Comparison of ENCODE assay signal across 10 cellular contexts in the genomic region with DNA sequence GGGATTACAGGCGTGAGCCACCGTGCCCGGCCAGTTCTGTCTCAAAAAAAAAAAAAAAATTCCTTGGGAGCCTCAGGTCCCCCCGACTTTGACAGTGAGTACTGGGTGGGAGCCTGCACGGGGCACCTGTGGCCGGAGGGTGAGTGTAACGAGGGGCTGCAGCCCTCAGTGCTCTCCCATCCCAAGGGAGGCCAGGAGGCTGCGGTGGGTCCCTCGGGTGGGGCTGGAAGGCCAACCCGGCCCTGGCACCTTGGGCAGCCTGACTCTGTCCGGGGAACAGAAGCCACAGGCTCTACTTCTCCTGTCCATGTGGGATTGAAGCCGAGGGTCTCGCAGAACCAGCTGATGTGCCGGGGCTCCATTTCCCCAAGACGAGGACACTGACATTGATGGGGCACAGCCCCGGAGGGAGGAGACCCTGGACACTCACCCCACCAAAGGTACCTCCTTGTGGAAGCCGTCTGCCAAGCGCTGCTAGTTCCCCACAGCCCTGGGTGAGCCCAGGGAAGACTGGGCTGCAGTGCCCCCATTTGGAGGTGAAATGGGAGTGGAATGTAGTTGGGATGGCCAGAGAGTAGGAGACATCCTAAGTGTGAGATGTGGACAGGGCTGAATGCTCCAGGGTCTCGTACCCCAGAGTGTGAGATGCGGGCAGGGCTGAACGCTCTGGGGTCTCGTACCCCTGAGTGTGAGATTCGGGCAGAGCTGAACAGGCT. TPM values are rescaled to one million over a fixed set of nuclear protein-coding genes. Genes with fewer than 3 reads are reported as not detected.
DNase-seq lines count a peak whose midpoint lies in the region; TF ChIP-seq lines count a peak whose summit lies in the region.
"Had no signal": no experiment of that assay in that cellular context is flagged by ENCODE, and none has a peak within 500 bp of the region (broad histone marks: within the 10 kb centered on the region; RNA-seq: fewer than 3 reads in every experiment).

No MANE protein-coding gene starts in this region.

- no peak overlapping the region for H3K9ac ChIP-seq in H9 (ENCODE audit: extremely low read depth, insufficient read length, low read length)
- H3K9ac ChIP-seq: BLaER1 treated with 17β-estradiol and CSF1 and Interleukin-3, amounts not matched to agents 10 nM and 100 nM; KMS-11; neural progenitor cell had no signal

- no peak overlapping the region for H4K5ac ChIP-seq in H9 (ENCODE audit: insufficient read length, low read depth, low read length)

- H3K9me3 ChIP-seq in H9 (ENCODE audit: control insufficient read depth, low read depth, low read length), result no peaks in the 10 kb centered on the region
- H3K9me3 ChIP-seq: BLaER1 treated with 17β-estradiol and CSF1 and Interleukin-3, amounts not matched to agents 10 nM and 100 nM; esophagus squamous epithelium had no signal

- H3K23ac ChIP-seq in H9 (ENCODE audit: insufficient read length, low read depth, low read length), result no peak overlapping the region

- H2BK120ac ChIP-seq in H9 (ENCODE audit: low read depth, low read length, poor library complexity, severe bottlenecking), result no peak overlapping the region

- H3T11ph ChIP-seq in H9 (ENCODE audit: low read length), result no peak overlapping the region

- no peaks in the 10 kb centered on the region for H3K79me1 ChIP-seq in H9 (ENCODE audit: insufficient read depth, low read depth, low read length, poor library complexity, severe bottlenecking)

- no peak overlapping the region for H3K27ac ChIP-seq in H9 (ENCODE audit: insufficient read length, low read depth, low read length)
- H3K27ac ChIP-seq: BLaER1 treated with 17β-estradiol and CSF1 and Interleukin-3, amounts not matched to agents 10 nM and 100 nM; esophagus squamous epithelium; KMS-11; neural progenitor cell had no signal

- H2AFZ ChIP-seq in H9 (ENCODE audit: low read length), result no peak overlapping the region
- H2AFZ ChIP-seq: neural progenitor cell had no signal

- DNase-seq in H9, result no peak
- no peak for DNase-seq in activated CD4-positive, alpha-beta T cell treated with anti-CD3 and anti-CD28 coated beads, Interleukin-2, amount 50 U/mL, for 48 hours
- no peak for DNase-seq in activated CD4-positive, alpha-beta T cell treated with anti-CD3 and anti-CD28 coated beads, Interleukin-2, amount 10 ng/mL, durations not matched to agents 24 days and 14 days
- DNase-seq: activated naive CD8-positive, alpha-beta T cell treated with anti-CD3 and anti-CD28 coated beads, Interleukin-2, amount 10 ng/mL, durations not matched to agents 7 days and 5 days; esophagus squamous epithelium; SIG-M5 had no signal

- no peak overlapping the region for H4K91ac ChIP-seq in H9 (ENCODE audit: insufficient read length, low read depth, low read length)

- H3K79me2 ChIP-seq in H9 (ENCODE audit: insufficient read depth, low read length), result no peaks in the 10 kb centered on the region

- H3K36me3 Mint-ChIP-seq in H9 (ENCODE audit: insufficient read depth in 1 of 3, low read depth in 3 of 3) (no peaks in the 10 kb centered on the region), brain (no peaks in the 10 kb centered on the region)
- H3K36me3 Mint-ChIP-seq in activated CD4-positive, alpha-beta T cell treated with anti-CD3 and anti-CD28 coated beads, Interleukin-2, amount 10 ng/mL, durations not matched to agents 24 days and 14 days (ENCODE audit: low read depth), result no peaks in the 10 kb centered on the region
- H3K36me3 Mint-ChIP-seq: activated naive CD8-positive, alpha-beta T cell treated with anti-CD3 and anti-CD28 coated beads, Interleukin-2, amount 10 ng/mL, durations not matched to agents 7 days and 5 days had no signal

- H3K4me1 Mint-ChIP-seq in H9 (0 out of 4 replicates have a peak, but pooled peaks cover 0 to 2% of the 10 kb centered on the region in 2 experiments), brain (peaks cover 17% of the 10 kb centered on the region)
- no peaks in the 10 kb centered on the region for H3K4me1 Mint-ChIP-seq in activated CD4-positive, alpha-beta T cell treated with anti-CD3 and anti-CD28 coated beads, Interleukin-2, amount 10 ng/mL, durations not matched to agents 24 days and 14 days
- H3K4me1 Mint-ChIP-seq: activated naive CD8-positive, alpha-beta T cell treated with anti-CD3 and anti-CD28 coated beads, Interleukin-2, amount 10 ng/mL, durations not matched to agents 7 days and 5 days had no signal

- no peak overlapping the region for H2BK20ac ChIP-seq in H9 (ENCODE audit: low read depth, low read length, poor library complexity, severe bottlenecking)

- WGBS in H9 (ENCODE audit: extremely low coverage, insufficient read length, low lambda C conversion rate), result no CpG with 5 or more reads among the region's 23 CpGs

- H3K4ac ChIP-seq in H9 (ENCODE audit: low read depth, low read length), result no peak overlapping the region

- intact Hi-C loops in activated CD4-positive, alpha-beta T cell treated with anti-CD3 and anti-CD28 coated beads, Interleukin-2, amount 10 ng/mL, durations not matched to agents 24 days and 14 days (cut with micrococcal nuclease), result no loop called here

- H3K4me3 Mint-ChIP-seq in H9 (no peak overlapping the region; a peak in 1 of 5 replicates), brain (peak overlapping the region in 3 of 5 experiments; percentile 32 to 62 (median 39))
- no peak overlapping the region for H3K4me3 Mint-ChIP-seq in activated CD4-positive, alpha-beta T cell treated with anti-CD3 and anti-CD28 coated beads, Interleukin-2, amount 10 ng/mL, durations not matched to agents 24 days and 14 days
- H3K4me3 Mint-ChIP-seq: activated naive CD8-positive, alpha-beta T cell treated with anti-CD3 and anti-CD28 coated beads, Interleukin-2, amount 10 ng/mL, durations not matched to agents 7 days and 5 days; neural progenitor cell had no signal

- H3K14ac ChIP-seq in H9 (ENCODE audit: insufficient read depth, low read length), result no peak overlapping the region; the same call in 1 of the 2 replicates

- no peaks in the 10 kb centered on the region for H4K20me1 ChIP-seq in H9 (ENCODE audit: control insufficient read depth, insufficient read depth, insufficient read length)

- H3K27ac Mint-ChIP-seq in H9 (0 out of 7 replicates have a peak overlapping the region, but pooled peaks of 1 of the 3 experiments have one; percentile 23), brain (no peak overlapping the region)
- no peak overlapping the region for H3K27ac Mint-ChIP-seq in activated CD4-positive, alpha-beta T cell treated with anti-CD3 and anti-CD28 coated beads, Interleukin-2, amount 10 ng/mL, durations not matched to agents 24 days and 14 days
- H3K27ac Mint-ChIP-seq: activated naive CD8-positive, alpha-beta T cell treated with anti-CD3 and anti-CD28 coated beads, Interleukin-2, amount 10 ng/mL, durations not matched to agents 7 days and 5 days; neural progenitor cell had no signal

- H3K9me3 Mint-ChIP-seq in H9 (peaks cover 0 to 2% of the 10 kb centered on the region in 2 experiments; a peak in 1 of 5 replicates), brain (no peaks in the 10 kb centered on the region)
- no peaks in the 10 kb centered on the region for H3K9me3 Mint-ChIP-seq in activated CD4-positive, alpha-beta T cell treated with anti-CD3 and anti-CD28 coated beads, Interleukin-2, amount 10 ng/mL, durations not matched to agents 24 days and 14 days
- H3K9me3 Mint-ChIP-seq: activated naive CD8-positive, alpha-beta T cell treated with anti-CD3 and anti-CD28 coated beads, Interleukin-2, amount 10 ng/mL, durations not matched to agents 7 days and 5 days had no signal

- 0 out of 3 replicates have a peak, but pooled peaks have one; percentile 26 for TF ChIP-seq CTCF in H9 (conservative IDR thresholded peaks at IDR 0.05)
- no peak for TF ChIP-seq CTCF in brain (conservative IDR thresholded peaks at IDR 0.05)

- H4K8ac ChIP-seq in H9 (replicated peaks; ENCODE audit: insufficient read length, low read depth, low read length), result no peak overlapping the region

- no peak overlapping the region for H3K56ac ChIP-seq in H9 (ENCODE audit: insufficient read length, low read depth, low read length)

- H3K23me2 ChIP-seq in H9 (ENCODE audit: insufficient read length, low read depth, low read length, poor library complexity, severe bottlenecking), result peaks cover 3% of the 10 kb centered on the region

- no peak overlapping the region for H3K18ac ChIP-seq in H9 (ENCODE audit: insufficient read length, low read depth, low read length)

- H3K4me2 ChIP-seq in H9 (ENCODE audit: insufficient read depth, insufficient read length, low read length), result no peak overlapping the region
- H3K4me2 ChIP-seq: BLaER1 treated with 17β-estradiol and CSF1 and Interleukin-3, amounts not matched to agents 10 nM and 100 nM; KMS-11; neural progenitor cell had no signal

- no peak overlapping the region for H2BK15ac ChIP-seq in H9 (ENCODE audit: low read depth, low read length)

- H3K4me1 ChIP-seq in H9 (ENCODE audit: insufficient read depth, low read length), result no peaks in the 10 kb centered on the region

- no peak overlapping the region for H2AK5ac ChIP-seq in H9 (ENCODE audit: insufficient read length, low read length)

- H3K27me3 ChIP-seq in H9 (ENCODE audit: insufficient read depth, low read length), result peaks cover 20% of the 10 kb centered on the region; the same call in 1 of the 2 replicates

- no peak overlapping the region for H2BK5ac ChIP-seq in H9 (ENCODE audit: insufficient read length, low read length)

- H3K27me3 Mint-ChIP-seq in H9 (ENCODE audit: low read depth) (peaks cover 50% of the 10 kb centered on the region), brain (peaks cover 4% of the 10 kb centered on the region)
- peaks cover 22% of the 10 kb centered on the region for H3K27me3 Mint-ChIP-seq in activated CD4-positive, alpha-beta T cell treated with anti-CD3 and anti-CD28 coated beads, Interleukin-2, amount 10 ng/mL, durations not matched to agents 24 days and 14 days

- H2BK12ac ChIP-seq in H9 (ENCODE audit: insufficient read length, low read depth, low read length), result no peak overlapping the region

RNA-seq across cellular contexts. Expression of gene SLC26A1, which starts 2.3 kb away (rescaled TPM):
- 0.09 and 0.13 TPM in 2 replicates for total RNA-seq in H9 (2021)
- polyA plus RNA-seq in brain (ENCODE audit: insufficient read depth, low read depth, low replicate concordance), result not detected
- 0.26 TPM in 1 of 2 replicates, not detected in the other for total RNA-seq in activated CD4-positive, alpha-beta T cell treated with anti-CD3 and anti-CD28 coated beads, Interleukin-2, amount 10 ng/mL, durations not matched to agents 24 days and 14 days
- total RNA-seq: esophagus squamous epithelium had no signal

RNA-seq across cellular contexts. Expression of gene IDUA, which starts 8.6 kb away (rescaled TPM):
- total RNA-seq in H9 (2021), result 9.4 and 14.5 TPM in 2 replicates
- polyA plus RNA-seq in brain (ENCODE audit: insufficient read depth, low read depth, low replicate concordance), result 3.6 TPM
- 30.4 and 31.2 TPM in 2 replicates for total RNA-seq in activated CD4-positive, alpha-beta T cell treated with anti-CD3 and anti-CD28 coated beads, Interleukin-2, amount 10 ng/mL, durations not matched to agents 24 days and 14 days

RNA-seq across cellular contexts. Expression of gene FGFRL1, which starts 16.0 kb away (rescaled TPM):
- total RNA-seq in H9 (2021), result 25.8 and 26.1 TPM in 2 replicates
- polyA plus RNA-seq in brain (ENCODE audit: insufficient read depth, low read depth, low replicate concordance), result 14.7 TPM
- total RNA-seq in activated CD4-positive, alpha-beta T cell treated with anti-CD3 and anti-CD28 coated beads, Interleukin-2, amount 10 ng/mL, durations not matched to agents 24 days and 14 days, result 18.2 and 18.9 TPM in 2 replicates

RNA-seq across cellular contexts. Expression of gene DGKQ, which starts 22.1 kb away (rescaled TPM):
- total RNA-seq in H9 (2021), result 11.4 and 12.4 TPM in 2 replicates
- polyA plus RNA-seq in brain (ENCODE audit: insufficient read depth, low read depth, low replicate concordance), result 4.4 TPM
- 15.2 and 16.6 TPM in 2 replicates for total RNA-seq in activated CD4-positive, alpha-beta T cell treated with anti-CD3 and anti-CD28 coated beads, Interleukin-2, amount 10 ng/mL, durations not matched to agents 24 days and 14 days

Comparison
In these comparisons a context has a peak if more than half of its experiments do, and no peak if none do; other contexts are left out.
1. H3K4me3 Mint-ChIP-seq: peak in brain (3 of 5); none in H9 (0 of 2) and activated CD4-positive, alpha-beta T cell treated with anti-CD3 and anti-CD28 coated beads, Interleukin-2, amount 10 ng/mL, durations not matched to agents 24 days and 14 days (single experiment).